30 cellular contexts compared by ENCODE assay signal in the genomic region with DNA sequence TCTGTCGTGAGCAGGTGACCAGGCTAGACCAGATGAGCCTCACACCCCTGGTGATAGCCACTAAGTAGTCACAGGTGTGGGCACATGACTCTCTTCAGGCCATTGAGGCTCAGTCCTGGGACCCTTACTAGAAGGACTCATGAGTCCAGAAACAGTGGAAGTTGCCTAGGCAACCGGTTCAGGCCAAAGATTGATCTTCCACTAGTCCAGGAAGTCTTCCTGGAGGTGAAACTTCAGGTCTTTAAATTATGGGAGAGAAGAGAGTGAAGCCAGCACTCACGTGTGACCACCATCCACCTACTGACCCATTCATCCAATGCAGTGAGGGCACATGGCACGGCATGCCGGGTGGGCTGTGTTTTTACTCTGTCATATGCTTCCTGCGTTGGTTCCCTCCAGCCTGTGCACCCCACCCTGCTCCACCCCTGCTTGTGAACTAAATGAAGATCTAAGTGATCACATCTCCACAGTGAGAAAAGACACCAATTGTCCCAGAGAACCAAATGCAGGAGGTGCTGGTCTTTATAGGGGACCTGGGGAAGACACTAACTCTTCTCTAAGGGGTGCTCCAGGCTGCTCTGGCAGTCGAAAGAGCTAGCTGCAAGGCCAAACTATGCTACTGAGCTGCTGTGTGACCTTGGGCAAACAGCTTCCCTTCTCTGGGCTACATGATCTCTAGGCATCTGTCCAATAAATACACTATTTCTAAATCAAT.
"Had no signal": no experiment of that assay in that cellular context is flagged by ENCODE, and none has a peak within 500 bp of the region (broad histone marks: within the 10 kb centered on the region; RNA-seq: fewer than 3 reads in every experiment).

No MANE protein-coding gene starts in this region.

- H3K27ac ChIP-seq: ascending aorta, body of pancreas, SJCRH30, WERI-Rb-1 had no signal

- H3K9me3 ChIP-seq: ascending aorta, body of pancreas, SJCRH30, SK-N-SH had no signal

- ATAC-seq: activated CD4-positive, alpha-beta T cell treated with anti-CD3 and anti-CD28 coated beads for 36 hours; activated naive CD8-positive, alpha-beta T cell treated with anti-CD3 and anti-CD28 coated beads, Interleukin-2, amount 50 U/mL, for 24 hours; activated T-helper 17 cell treated with anti-CD3 and anti-CD28 coated beads, Interleukin-2, amount 50 U/mL, for 72 hours; body of pancreas; Panc1 had no signal

- H3K4me1 ChIP-seq: ascending aorta, body of pancreas had no signal

- H3K27ac Mint-ChIP-seq: activated CD4-positive, alpha-beta memory T cell treated with anti-CD3 and anti-CD28 coated beads, Interleukin-2, amount 10 ng/mL, durations not matched to agents 7 days and 5 days; activated CD4-positive, alpha-beta T cell treated with anti-CD3 and anti-CD28 coated beads for 36 hours; activated naive CD8-positive, alpha-beta T cell treated with anti-CD3 and anti-CD28 coated beads, Interleukin-2, amount 50 U/mL, for 24 hours; activated T-helper 17 cell treated with anti-CD3 and anti-CD28 coated beads, Interleukin-2, amount 50 U/mL, for 72 hours had no signal

- H3K36me3 ChIP-seq: ascending aorta, SJCRH30, WERI-Rb-1 had no signal

- H3K27me3 ChIP-seq: ascending aorta, body of pancreas had no signal

- H3K4me3 ChIP-seq: ascending aorta, body of pancreas, SJCRH30 had no signal

- H3K9me3 Mint-ChIP-seq: activated CD4-positive, alpha-beta memory T cell treated with anti-CD3 and anti-CD28 coated beads, Interleukin-2, amount 10 ng/mL, durations not matched to agents 7 days and 5 days; activated naive CD8-positive, alpha-beta T cell treated with anti-CD3 and anti-CD28 coated beads, Interleukin-2, amount 50 U/mL, for 24 hours; activated T-helper 17 cell treated with anti-CD3 and anti-CD28 coated beads, Interleukin-2, amount 50 U/mL, for 72 hours had no signal

- H3K4me1 Mint-ChIP-seq: activated T-helper 17 cell treated with anti-CD3 and anti-CD28 coated beads, Interleukin-2, amount 50 U/mL, for 72 hours had no signal

- H3K9ac ChIP-seq: SK-N-SH had no signal

- FAIRE-seq: bronchial epithelial cell had no signal

- H3K4me3 Mint-ChIP-seq: activated CD4-positive, alpha-beta memory T cell treated with anti-CD3 and anti-CD28 coated beads, Interleukin-2, amount 10 ng/mL, durations not matched to agents 7 days and 5 days; activated CD4-positive, alpha-beta T cell treated with anti-CD3 and anti-CD28 coated beads for 36 hours; activated naive CD8-positive, alpha-beta T cell treated with anti-CD3 and anti-CD28 coated beads, Interleukin-2, amount 50 U/mL, for 24 hours; activated T-helper 17 cell treated with anti-CD3 and anti-CD28 coated beads, Interleukin-2, amount 50 U/mL, for 72 hours had no signal

- DNase-seq: activated CD4-positive, alpha-beta memory T cell treated with anti-CD3 and anti-CD28 coated beads, Interleukin-2, amount 10 ng/mL, durations not matched to agents 7 days and 5 days; activated CD4-positive, alpha-beta T cell treated with anti-CD3 and anti-CD28 coated beads for 36 hours; activated CD4-positive, alpha-beta T cell treated with anti-CD3 and anti-CD28 coated beads, Interleukin-2, amount 50 U/mL, for 1 hour; activated naive CD4-positive, alpha-beta T cell treated with anti-CD3 and anti-CD28 coated beads, Interleukin-2, amount 50 U/mL, for 16 hours; activated naive CD8-positive, alpha-beta T cell treated with anti-CD3 and anti-CD28 coated beads, Interleukin-2, amount 50 U/mL, for 24 hours; activated T-cell treated with anti-CD3 and anti-CD28 coated beads for 4 hours; activated T-cell treated with anti-CD3 and anti-CD28 coated beads, Interleukin-2, amount 50 U/mL, for 48 hours; amniotic stem cell; KG1; NCI-H1092; NCI-H1417; NCI-H1694; NCI-H2029; NCI-H2107; NCI-H2171 treated with DMSO at 0.1 percent for 48 hours; NCI-H226; NCI-H526; NCI-H82; OCI-M1; Right ventricle myocardium superior; RPMI8226; SJCRH30; SK-N-SH; T-helper 1 cell; WERI-Rb-1 had no signal

- H3K27me3 Mint-ChIP-seq: activated naive CD8-positive, alpha-beta T cell treated with anti-CD3 and anti-CD28 coated beads, Interleukin-2, amount 50 U/mL, for 24 hours had no signal

- H3K4me2 ChIP-seq: SK-N-SH had no signal
